ENCODE assay signal across 8 cellular contexts in genomic region chr19:48490980-48491792, GRCh38. TPM values are rescaled to one million over a fixed set of nuclear protein-coding genes. Genes with fewer than 3 reads are reported as not detected.
DNase-seq lines count a peak whose midpoint lies in the region; ATAC-seq and TF ChIP-seq lines count a peak whose summit lies in the region.

No MANE protein-coding gene starts in this region.

- H3K4me1 ChIP-seq in iPS-18a (ENCODE audit: control insufficient read depth, low read depth, low read length) (peaks cover 14% of the 10 kb centered on the region), thyroid gland (peaks cover 23 to 47% of the 10 kb centered on the region in 2 donors)

- ATAC-seq in GM19397 (IDR thresholded peaks at IDR 0.05; ENCODE audit: unreplicated experiment) (no peak), HG03469 (IDR thresholded peaks at IDR 0.05; ENCODE audit: unreplicated experiment) (no peak), GM19467 (IDR thresholded peaks at IDR 0.05; ENCODE audit: unreplicated experiment) (no peak)

- no peaks in the 10 kb centered on the region for H3K9me3 ChIP-seq in iPS-18a (ENCODE audit: control insufficient read depth, low read depth, low read length)
- H3K9me3 ChIP-seq in thyroid gland: no peaks in the 10 kb centered on the region

- TF ChIP-seq CTCF in GM20000 (IDR thresholded peaks at IDR 0.05; ENCODE audit: extremely low read depth, missing control alignments) (no peak), thyroid gland (IDR thresholded peaks at IDR 0.05) (no peak)

- H3K4me3 ChIP-seq in iPS-18a (ENCODE audit: low read length) (peak overlapping the region; percentile 50), thyroid gland (replicated peaks in 1 of 3) (no peak overlapping the region)

- peak; percentile 97 for DNase-seq in GM20000 (ENCODE audit: low spot score)
- DNase-seq in NCI-H69 (lab: John Stamatoyannopoulos, UW): peak; percentile 88
- peak; percentile 33 for DNase-seq in activated T-helper 1 cell treated with Interleukin-2 at 50 U/mL for 16 hours (ENCODE audit: low read depth)
- peak; percentile 51 to 57 for DNase-seq in thyroid gland

- peak overlapping the region; percentile 45 for H3K9ac ChIP-seq in iPS-18a (ENCODE audit: low read length)

- peaks cover 17% of the 10 kb centered on the region for H3K27me3 ChIP-seq in iPS-18a (ENCODE audit: control insufficient read depth, insufficient read depth, low read length)
- H3K27me3 ChIP-seq in thyroid gland: no peaks in the 10 kb centered on the region

- TF ChIP-seq POLR2A in thyroid gland (IDR thresholded peaks at IDR 0.05): no peak

- 7 to 16% methylated on average over 13 to 33 of the region's 50 CpGs for WGBS in thyroid gland, 2 donors

- intact Hi-C loops in thyroid gland (cut with DNase I): no loop called here

- H3K27ac ChIP-seq in iPS-18a (ENCODE audit: low read length) (no peak overlapping the region), thyroid gland (peak overlapping the region in 2 of 3 donors; percentile 23 to 24)

- H3K36me3 ChIP-seq in iPS-18a (ENCODE audit: control insufficient read depth, low read depth, low read length) (no peaks in the 10 kb centered on the region), thyroid gland (no peaks in the 10 kb centered on the region)

RNA-seq across cellular contexts. Expression of gene LMTK3, which starts 20.4 kb away (rescaled TPM):
- 1 to 10 TPM; 3.0 to 7.1 (median 4.6) TPM for total RNA-seq in thyroid gland

RNA-seq across cellular contexts. Expression of gene CYTH2, which starts 22.0 kb away (rescaled TPM):
- 100 to 1,000 TPM in 2 of 4 donors, 10 to 100 TPM in 2; 91.6 to 232 (median 139) TPM for total RNA-seq in thyroid gland

RNA-seq across cellular contexts. Expression of gene KCNJ14, which starts 35.8 kb away (rescaled TPM):
- 1 to 10 TPM; 1.2 to 1.9 (median 1.4) TPM for total RNA-seq in thyroid gland

RNA-seq across cellular contexts. Expression of gene GRWD1, which starts 45.4 kb away (rescaled TPM):
- total RNA-seq in thyroid gland: 10 to 100 TPM; 22.4 to 40.5 (median 29.1) TPM

Comparison
In these comparisons a context has a peak if more than half of its experiments do, and no peak if none do; other contexts are left out.
1. DNase-seq: peak in every context shown above with its lines; median percentile 97 in GM20000; 88 in NCI-H69; 54 in thyroid gland; 33 in activated T-helper 1 cell treated with Interleukin-2 at 50 U/mL for 16 hours.